Comparison of ENCODE assay signal across 8 cellular contexts in the genomic region with DNA sequence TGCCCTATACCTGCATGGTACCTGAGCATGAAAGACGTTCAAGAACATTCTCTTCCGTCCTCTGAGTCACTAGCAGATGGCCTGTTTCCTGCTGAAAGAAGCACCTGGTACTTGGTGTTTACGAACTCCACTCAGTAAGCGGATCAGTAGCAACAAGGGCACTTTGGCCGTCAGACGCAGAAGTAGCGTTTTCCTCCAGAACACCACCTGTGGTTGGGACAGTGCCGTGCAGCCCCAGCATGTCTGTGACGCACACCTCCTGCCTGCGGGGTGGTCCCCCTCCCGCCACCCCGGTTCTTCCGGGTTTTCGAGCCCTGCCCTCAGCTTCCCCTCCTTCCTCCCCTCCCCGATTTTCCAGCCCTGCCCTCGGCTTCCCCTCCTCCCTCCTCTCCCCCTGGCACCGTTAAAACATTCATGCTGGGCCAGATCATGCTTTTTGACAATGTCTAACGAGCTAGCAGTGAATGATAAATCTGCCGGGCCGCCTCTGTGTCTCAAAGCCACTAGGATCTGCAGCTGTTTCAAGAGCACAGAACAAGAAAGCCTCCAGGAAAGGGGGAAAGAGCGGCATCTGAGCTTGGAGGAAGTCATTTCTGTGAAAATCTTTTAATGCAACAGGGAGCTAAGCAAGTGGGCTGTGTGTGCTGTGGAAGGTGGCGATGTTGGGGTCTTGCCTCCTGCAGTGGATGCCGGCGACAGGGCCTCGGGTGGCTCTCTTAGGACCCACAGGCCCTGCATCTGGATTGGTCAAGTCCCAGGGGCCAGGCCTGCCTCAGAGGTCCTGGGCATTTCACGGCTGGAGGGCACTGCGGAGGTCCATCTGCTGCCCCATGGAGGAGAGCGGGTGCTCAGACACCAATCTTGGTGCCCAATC.
DNase-seq lines count a peak whose midpoint lies in the region; ATAC-seq, FAIRE-seq and TF ChIP-seq lines count a peak whose summit lies in the region.

No MANE protein-coding gene starts in this region.

- peak in 2 of 3 experiments; percentile 21 to 32 for TF ChIP-seq CTCF in keratinocyte (optimal IDR thresholded peaks at IDR 0.05 in 1 of 3, IDR thresholded peaks at IDR 0.05 in 1 of 3, conservative IDR thresholded peaks at IDR 0.05 in 1 of 3; ENCODE audit: extremely low read depth in 1 of 3, insufficient read depth in 2 of 3, low read length in 3 of 3)

- no peaks in the 10 kb centered on the region for H3K9me3 ChIP-seq in keratinocyte (ENCODE audit: control insufficient read depth, low read depth, low read length)

- no peak for FAIRE-seq in keratinocyte (lab: Jason Lieb, UNC)

- no peak overlapping the region for H3K27ac ChIP-seq in keratinocyte (ENCODE audit: control insufficient read depth, insufficient read depth, low read length)

- H3K27me3 ChIP-seq in keratinocyte (ENCODE audit: control insufficient read depth, extremely low read depth, insufficient read depth, low read length): no peaks in the 10 kb centered on the region

- no peaks in the 10 kb centered on the region for H4K20me1 ChIP-seq in keratinocyte (ENCODE audit: control insufficient read depth, extremely low read depth, insufficient read depth, low read length)

- peak overlapping the region; percentile 29 for H3K4me3 Mint-ChIP-seq in activated CD8-positive, alpha-beta T cell treated with anti-CD3 and anti-CD28 coated beads, Interleukin-2, amount 10 ng/mL, durations not matched to agents 7 days and 5 days
- H3K4me3 Mint-ChIP-seq in stimulated activated naive CD8-positive, alpha-beta T cell treated with anti-CD3 and anti-CD28 coated beads, Interleukin-15, Interleukin-2, amounts not matched to agents 100 ng/mL and 50 ng/mL, for 24 hours: peak overlapping the region; percentile 43

- no peaks in the 10 kb centered on the region for H3K36me3 Mint-ChIP-seq in activated CD8-positive, alpha-beta T cell treated with anti-CD3 and anti-CD28 coated beads, Interleukin-2, amount 10 ng/mL, durations not matched to agents 7 days and 5 days (ENCODE audit: low read depth)
- no peaks in the 10 kb centered on the region for H3K36me3 Mint-ChIP-seq in stimulated activated naive CD8-positive, alpha-beta T cell treated with anti-CD3 and anti-CD28 coated beads, Interleukin-15, Interleukin-2, amounts not matched to agents 100 ng/mL and 50 ng/mL, for 24 hours (ENCODE audit: low read depth)

- peaks cover 12% of the 10 kb centered on the region for H3K4me1 ChIP-seq in keratinocyte (ENCODE audit: control insufficient read depth, extremely low read depth, insufficient read depth, low read length)

- H3K9ac ChIP-seq in keratinocyte (ENCODE audit: control insufficient read depth, extremely low read depth, insufficient read depth, low read length): no peak overlapping the region

- no peaks in the 10 kb centered on the region for H3K79me2 ChIP-seq in keratinocyte (ENCODE audit: control insufficient read depth, insufficient read depth, low read length)

- no peaks in the 10 kb centered on the region for H3K9me3 Mint-ChIP-seq in activated CD8-positive, alpha-beta T cell treated with anti-CD3 and anti-CD28 coated beads, Interleukin-2, amount 10 ng/mL, durations not matched to agents 7 days and 5 days (ENCODE audit: insufficient read depth)
- no peaks in the 10 kb centered on the region for H3K9me3 Mint-ChIP-seq in stimulated activated naive CD8-positive, alpha-beta T cell treated with anti-CD3 and anti-CD28 coated beads, Interleukin-15, Interleukin-2, amounts not matched to agents 100 ng/mL and 50 ng/mL, for 24 hours

- H3K27me3 Mint-ChIP-seq in activated CD8-positive, alpha-beta T cell treated with anti-CD3 and anti-CD28 coated beads, Interleukin-2, amount 10 ng/mL, durations not matched to agents 7 days and 5 days (ENCODE audit: low read depth): peaks cover 14% of the 10 kb centered on the region
- H3K27me3 Mint-ChIP-seq in stimulated activated naive CD8-positive, alpha-beta T cell treated with anti-CD3 and anti-CD28 coated beads, Interleukin-15, Interleukin-2, amounts not matched to agents 100 ng/mL and 50 ng/mL, for 24 hours: peaks cover 2% of the 10 kb centered on the region

- H3K27ac Mint-ChIP-seq in activated CD8-positive, alpha-beta T cell treated with anti-CD3 and anti-CD28 coated beads, Interleukin-2, amount 10 ng/mL, durations not matched to agents 7 days and 5 days: peak overlapping the region; percentile 74
- peak overlapping the region; percentile 63 for H3K27ac Mint-ChIP-seq in stimulated activated naive CD8-positive, alpha-beta T cell treated with anti-CD3 and anti-CD28 coated beads, Interleukin-15, Interleukin-2, amounts not matched to agents 100 ng/mL and 50 ng/mL, for 24 hours

- DNase-seq in Right ventricle myocardium superior: no peak
- no peak for DNase-seq in Right ventricle myocardium inferior (ENCODE audit: missing footprints)
- peak; percentile 66 for DNase-seq in NCI-H128 (lab: John Stamatoyannopoulos, UW; ENCODE audit: unreplicated experiment)
- DNase-seq in activated CD8-positive, alpha-beta T cell treated with anti-CD3 and anti-CD28 coated beads, Interleukin-2, amount 10 ng/mL, durations not matched to agents 7 days and 5 days: peak; percentile 74
- DNase-seq in keratinocyte (ENCODE audit: low read depth, low spot score): peak; percentile 61
- no peak for DNase-seq in putamen (ENCODE audit: low spot score)
- no peak for DNase-seq in cerebellar nuclear complex (lab: John Stamatoyannopoulos, UW)

- peaks cover 23% of the 10 kb centered on the region for H3K4me1 Mint-ChIP-seq in activated CD8-positive, alpha-beta T cell treated with anti-CD3 and anti-CD28 coated beads, Interleukin-2, amount 10 ng/mL, durations not matched to agents 7 days and 5 days (ENCODE audit: low read depth)
- peaks cover 25% of the 10 kb centered on the region for H3K4me1 Mint-ChIP-seq in stimulated activated naive CD8-positive, alpha-beta T cell treated with anti-CD3 and anti-CD28 coated beads, Interleukin-15, Interleukin-2, amounts not matched to agents 100 ng/mL and 50 ng/mL, for 24 hours (ENCODE audit: low read depth)

- dilution Hi-C loops in keratinocyte (cut with MboI; ENCODE audit: extremely low pct_ligation_motif_present, low sequenced_read_pairs): no loop called here

- ATAC-seq in Right ventricle myocardium superior (ENCODE audit: poor library complexity): peak; percentile 7
- ATAC-seq in Right ventricle myocardium inferior: no peak
- peak; percentile 88 for ATAC-seq in activated CD8-positive, alpha-beta T cell treated with anti-CD3 and anti-CD28 coated beads, Interleukin-2, amount 10 ng/mL, durations not matched to agents 7 days and 5 days

- H3K36me3 ChIP-seq in keratinocyte (ENCODE audit: control insufficient read depth in 2 of 2, extremely low read depth in 1 of 2, insufficient read depth in 2 of 2, low read length in 2 of 2): no peaks in the 10 kb centered on the region

- peak overlapping the region; percentile 61 for H3K4me2 ChIP-seq in keratinocyte (ENCODE audit: control insufficient read depth, extremely low read depth, insufficient read depth, low read depth, low read length)

- peak overlapping the region in 1 of 3 experiments; percentile 40 for H3K4me3 ChIP-seq in keratinocyte (ENCODE audit: control insufficient read depth in 2 of 3, extremely low read depth in 1 of 3, insufficient read depth in 2 of 3, low read depth in 1 of 3, low read length in 3 of 3)

- CTCF ChIA-PET in activated CD8-positive, alpha-beta T cell treated with anti-CD3 and anti-CD28 coated beads, Interleukin-2, amount 10 ng/mL, durations not matched to agents 7 days and 5 days (lab: Charles Lee): interaction anchor here (0.7 to 1.0 kb wide), 3 partner anchors 127 to 571 kb away, joined by 3 to 4 read pairs (median 3); no protein-coding TSS in a partner anchor

- peak overlapping the region; percentile 17 for H2AFZ ChIP-seq in keratinocyte (ENCODE audit: control insufficient read depth, low read length)

- POLR2A ChIA-PET in activated CD8-positive, alpha-beta T cell treated with anti-CD3 and anti-CD28 coated beads, Interleukin-2, amount 10 ng/mL, durations not matched to agents 7 days and 5 days (lab: Charles Lee): interaction anchor here (1.2 kb wide), 1 partner anchor 258 kb away, joined by 3 read pairs; a partner anchor contains a TSS

- intact Hi-C loops in Right ventricle myocardium superior (cut with DNase I) (no loop called here), Right ventricle myocardium inferior (cut with DNase I) (loop anchor here (5.0 kb wide), 1 partner anchor 568 kb away; no protein-coding TSS in a partner anchor)

- no peaks in the 10 kb centered on the region for H3K9me1 ChIP-seq in keratinocyte (ENCODE audit: control insufficient read depth, extremely low read depth, insufficient read depth, low read length)

Comparison
In these comparisons a context has a peak if more than half of its experiments do, and no peak if none do; other contexts are left out.
1. DNase-seq: peak in NCI-H128 (single experiment), activated CD8-positive, alpha-beta T cell treated with anti-CD3 and anti-CD28 coated beads, Interleukin-2, amount 10 ng/mL, durations not matched to agents 7 days and 5 days (single experiment) and keratinocyte (single experiment); none in Right ventricle myocardium superior (single experiment), Right ventricle myocardium inferior (single experiment), putamen (single experiment) and cerebellar nuclear complex (0 of 2).